8 cellular contexts compared by ENCODE assay signal in the genomic region with DNA sequence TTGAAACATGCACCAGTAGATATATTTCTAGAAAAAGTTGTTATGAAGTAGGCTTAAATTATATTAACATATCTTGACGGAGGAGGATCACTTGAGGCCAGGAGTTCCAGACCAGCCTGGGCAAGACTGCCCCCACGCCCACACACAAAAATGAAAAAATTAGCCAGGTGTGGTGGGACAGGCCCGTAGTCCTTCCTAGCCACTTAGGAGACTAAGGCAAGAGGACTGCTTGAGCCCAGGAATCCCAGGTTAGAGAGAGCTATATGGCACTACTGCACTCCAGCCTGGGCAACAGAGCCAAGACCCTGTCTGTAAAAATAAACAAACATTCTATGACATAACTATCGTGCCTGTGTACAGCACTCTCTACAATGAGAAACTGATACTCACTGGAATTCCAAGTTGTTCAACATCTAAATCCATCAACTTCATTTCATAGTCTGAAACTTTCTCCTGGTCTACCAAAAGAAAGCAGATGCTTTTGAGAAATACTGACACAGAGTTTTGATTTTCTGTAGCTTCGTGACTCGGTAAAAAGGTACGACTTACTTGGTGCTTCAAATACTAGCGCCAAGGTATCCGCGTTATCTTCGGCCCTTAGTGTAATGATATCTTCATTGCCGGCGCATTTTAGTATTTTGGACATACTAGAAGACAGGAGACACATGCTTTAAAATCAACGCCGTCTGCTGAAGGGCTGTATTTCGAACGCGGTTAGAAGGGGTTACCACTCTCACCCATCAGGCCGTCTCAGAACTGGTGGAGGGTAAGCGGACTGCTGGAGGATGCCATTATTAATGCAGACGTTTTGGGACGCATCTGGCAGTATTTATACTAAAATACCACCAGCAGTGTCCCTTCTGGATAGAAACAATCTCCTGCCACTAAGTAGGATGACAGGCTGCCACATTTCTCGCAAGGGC. TPM values are rescaled to one million over a fixed set of nuclear protein-coding genes. Genes with fewer than 3 reads are reported as not detected.
DNase-seq lines count a peak whose midpoint lies in the region; FAIRE-seq and TF ChIP-seq lines count a peak whose summit lies in the region.

No MANE protein-coding gene starts in this region.

- H3K36me3 Mint-ChIP-seq in activated T-helper 1 cell treated with anti-CD3 and anti-CD28 coated beads, Interleukin-12 subunit alpha, Interleukin-12 subunit beta, Interleukin-2, Interleukin-4 antibody, amounts not matched to agents 30 ng/mL and 10 ng/mL and 1 ng/mL, durations not matched to agents 14 hours and 24 hours and 36 hours (ENCODE audit: low read depth): peaks cover 47% of the 10 kb centered on the region

- H3K27ac Mint-ChIP-seq in activated T-helper 1 cell treated with anti-CD3 and anti-CD28 coated beads, Interleukin-12 subunit alpha, Interleukin-12 subunit beta, Interleukin-2, Interleukin-4 antibody, amounts not matched to agents 30 ng/mL and 10 ng/mL and 1 ng/mL, durations not matched to agents 14 hours and 24 hours and 36 hours: peak overlapping the region; percentile 97

- H3K36me3 ChIP-seq in kidney (ENCODE audit: control insufficient read depth in 1 of 2, insufficient read depth in 2 of 2, low read length in 2 of 2) (peaks cover 12 to 26% of the 10 kb centered on the region in 2 donors), thyroid gland (peaks cover 16 to 23% of the 10 kb centered on the region in 2 donors)

- 10 to 12% methylated on average over 21 to 23 of the region's 23 CpGs for WGBS in thyroid gland, 2 donors

- H3K27me3 ChIP-seq in thyroid gland: no peaks in the 10 kb centered on the region

- H3K27ac ChIP-seq in kidney (ENCODE audit: low read depth in 2 of 2, low read length in 2 of 2) (no peak overlapping the region), thyroid gland (no peak overlapping the region)

- no peak for TF ChIP-seq CTCF in kidney (IDR thresholded peaks at IDR 0.05; ENCODE audit: borderline replicate concordance, extremely low read depth, insufficient read depth)
- TF ChIP-seq CTCF in thyroid gland (IDR thresholded peaks at IDR 0.05): no peak
- TF ChIP-seq CTCF in D721Med (IDR thresholded peaks at IDR 0.05; ENCODE audit: insufficient read depth, missing control alignments): no peak

- DNase-seq in activated CD8-positive, alpha-beta memory T cell treated with anti-CD3 and anti-CD28 coated beads, Interleukin-2, amount 50 U/mL, for 48 hours: peak; percentile 61
- no peak for DNase-seq in activated CD8-positive, alpha-beta memory T cell treated with anti-CD3 and anti-CD28 coated beads for 24 hours
- DNase-seq in activated T-helper 1 cell treated with anti-CD3 and anti-CD28 coated beads, Interleukin-12 subunit alpha, Interleukin-12 subunit beta, Interleukin-2, Interleukin-4 antibody, amounts not matched to agents 30 ng/mL and 10 ng/mL and 1 ng/mL, durations not matched to agents 14 hours and 24 hours and 36 hours (ENCODE audit: low spot score): peak; percentile 2
- DNase-seq in kidney (no peak), thyroid gland (no peak), D721Med (ENCODE audit: insufficient read length, low spot score) (no peak), NCI-H187 (lab: John Stamatoyannopoulos, UW) (no peak)
- DNase-seq in activated CD4-positive, alpha-beta T cell treated with anti-CD3 and anti-CD28 coated beads for 48 hours: no peak

- no peaks in the 10 kb centered on the region for H3K27me3 Mint-ChIP-seq in activated T-helper 1 cell treated with anti-CD3 and anti-CD28 coated beads, Interleukin-12 subunit alpha, Interleukin-12 subunit beta, Interleukin-2, Interleukin-4 antibody, amounts not matched to agents 30 ng/mL and 10 ng/mL and 1 ng/mL, durations not matched to agents 14 hours and 24 hours and 36 hours (ENCODE audit: insufficient read depth)

- FAIRE-seq in kidney (lab: Jason Lieb, UNC) (no peak), D721Med (lab: Jason Lieb, UNC) (no peak)

- no peak overlapping the region for H3K9ac ChIP-seq in kidney (ENCODE audit: low read length in 2 of 2)

- H3K4me3 Mint-ChIP-seq in activated T-helper 1 cell treated with anti-CD3 and anti-CD28 coated beads, Interleukin-12 subunit alpha, Interleukin-12 subunit beta, Interleukin-2, Interleukin-4 antibody, amounts not matched to agents 30 ng/mL and 10 ng/mL and 1 ng/mL, durations not matched to agents 14 hours and 24 hours and 36 hours: peak overlapping the region; percentile 96

- no peaks in the 10 kb centered on the region for H3K9me3 ChIP-seq in kidney (ENCODE audit: control insufficient read depth in 1 of 2, low read length in 2 of 2)
- H3K9me3 ChIP-seq in thyroid gland: no peaks in the 10 kb centered on the region

- H3K4me1 ChIP-seq in kidney (ENCODE audit: control insufficient read depth in 1 of 2, insufficient read depth in 1 of 2, low read depth in 1 of 2, low read length in 2 of 2) (peaks cover 9 to 14% of the 10 kb centered on the region in 2 donors), thyroid gland (peaks cover 9 to 13% of the 10 kb centered on the region in 2 donors)

- peak overlapping the region; percentile 97 to 99 for H3K4me3 ChIP-seq in kidney (ENCODE audit: low read length in 2 of 2)
- peak overlapping the region in 2 of 3 donors; percentile 27 to 92 for H3K4me3 ChIP-seq in thyroid gland (replicated peaks in 1 of 3)

- intact Hi-C loops in activated T-helper 1 cell treated with anti-CD3 and anti-CD28 coated beads, Interleukin-12 subunit alpha, Interleukin-12 subunit beta, Interleukin-2, Interleukin-4 antibody, amounts not matched to agents 30 ng/mL and 10 ng/mL and 1 ng/mL, durations not matched to agents 14 hours and 24 hours and 36 hours (cut with micrococcal nuclease): loop anchor here (1.0 kb wide), 1 partner anchor 9 kb away; a partner anchor contains a TSS
- intact Hi-C loops in kidney (cut with DNase I): no loop called here
- intact Hi-C loops in thyroid gland (cut with DNase I): no loop called here

- no peaks in the 10 kb centered on the region for H3K9me3 Mint-ChIP-seq in activated T-helper 1 cell treated with anti-CD3 and anti-CD28 coated beads, Interleukin-12 subunit alpha, Interleukin-12 subunit beta, Interleukin-2, Interleukin-4 antibody, amounts not matched to agents 30 ng/mL and 10 ng/mL and 1 ng/mL, durations not matched to agents 14 hours and 24 hours and 36 hours

- TF ChIP-seq POLR2A in thyroid gland (IDR thresholded peaks at IDR 0.05): no peak

- peaks cover 69% of the 10 kb centered on the region for H3K4me1 Mint-ChIP-seq in activated T-helper 1 cell treated with anti-CD3 and anti-CD28 coated beads, Interleukin-12 subunit alpha, Interleukin-12 subunit beta, Interleukin-2, Interleukin-4 antibody, amounts not matched to agents 30 ng/mL and 10 ng/mL and 1 ng/mL, durations not matched to agents 14 hours and 24 hours and 36 hours (ENCODE audit: low read depth)

RNA-seq across cellular contexts. Expression of a gene that starts 1.3 kb away (rescaled TPM):
- total RNA-seq in activated T-helper 1 cell treated with anti-CD3 and anti-CD28 coated beads, Interleukin-12 subunit alpha, Interleukin-12 subunit beta, Interleukin-2, Interleukin-4 antibody, amounts not matched to agents 30 ng/mL and 10 ng/mL and 1 ng/mL, durations not matched to agents 14 hours and 24 hours and 36 hours: 512 and 519 TPM in 2 replicates
- total RNA-seq in kidney (46.4 TPM), thyroid gland (10 to 100 TPM; 35.1 to 66.1 (median 55.8) TPM)
- 48.2 TPM for polyA plus RNA-seq in kidney (ENCODE audit: insufficient read depth, low read depth, low replicate concordance)

RNA-seq across cellular contexts. Expression of a gene that starts 5.6 kb away (rescaled TPM):
- total RNA-seq in activated T-helper 1 cell treated with anti-CD3 and anti-CD28 coated beads, Interleukin-12 subunit alpha, Interleukin-12 subunit beta, Interleukin-2, Interleukin-4 antibody, amounts not matched to agents 30 ng/mL and 10 ng/mL and 1 ng/mL, durations not matched to agents 14 hours and 24 hours and 36 hours: 80.3 and 82.1 TPM in 2 replicates
- total RNA-seq in kidney (102 TPM), thyroid gland (100 to 1,000 TPM in 3 of 4 donors, 10 to 100 TPM in 1; 97.0 to 154 (median 142) TPM)
- polyA plus RNA-seq in kidney (ENCODE audit: insufficient read depth, low read depth, low replicate concordance): 163 TPM

RNA-seq across cellular contexts. Expression of a gene that starts 8.3 kb away (rescaled TPM):
- 39.8 and 42.5 TPM in 2 replicates for total RNA-seq in activated T-helper 1 cell treated with anti-CD3 and anti-CD28 coated beads, Interleukin-12 subunit alpha, Interleukin-12 subunit beta, Interleukin-2, Interleukin-4 antibody, amounts not matched to agents 30 ng/mL and 10 ng/mL and 1 ng/mL, durations not matched to agents 14 hours and 24 hours and 36 hours
- total RNA-seq in kidney (67.9 TPM), thyroid gland (10 to 100 TPM; 34.0 to 55.4 (median 40.9) TPM)
- 19.9 TPM for polyA plus RNA-seq in kidney (ENCODE audit: insufficient read depth, low read depth, low replicate concordance)

Comparison
In these comparisons a context has a peak if more than half of its experiments do, and no peak if none do; other contexts are left out.
1. DNase-seq: peak in activated CD8-positive, alpha-beta memory T cell treated with anti-CD3 and anti-CD28 coated beads, Interleukin-2, amount 50 U/mL, for 48 hours (single experiment) and activated T-helper 1 cell treated with anti-CD3 and anti-CD28 coated beads, Interleukin-12 subunit alpha, Interleukin-12 subunit beta, Interleukin-2, Interleukin-4 antibody, amounts not matched to agents 30 ng/mL and 10 ng/mL and 1 ng/mL, durations not matched to agents 14 hours and 24 hours and 36 hours (single experiment); none in activated CD8-positive, alpha-beta memory T cell treated with anti-CD3 and anti-CD28 coated beads for 24 hours (single experiment), kidney (single experiment), thyroid gland (0 of 2), D721Med (single experiment), NCI-H187 (0 of 2) and activated CD4-positive, alpha-beta T cell treated with anti-CD3 and anti-CD28 coated beads for 48 hours (single experiment).